ENCODE assay signal across 1 cellular context in the genomic region with DNA sequence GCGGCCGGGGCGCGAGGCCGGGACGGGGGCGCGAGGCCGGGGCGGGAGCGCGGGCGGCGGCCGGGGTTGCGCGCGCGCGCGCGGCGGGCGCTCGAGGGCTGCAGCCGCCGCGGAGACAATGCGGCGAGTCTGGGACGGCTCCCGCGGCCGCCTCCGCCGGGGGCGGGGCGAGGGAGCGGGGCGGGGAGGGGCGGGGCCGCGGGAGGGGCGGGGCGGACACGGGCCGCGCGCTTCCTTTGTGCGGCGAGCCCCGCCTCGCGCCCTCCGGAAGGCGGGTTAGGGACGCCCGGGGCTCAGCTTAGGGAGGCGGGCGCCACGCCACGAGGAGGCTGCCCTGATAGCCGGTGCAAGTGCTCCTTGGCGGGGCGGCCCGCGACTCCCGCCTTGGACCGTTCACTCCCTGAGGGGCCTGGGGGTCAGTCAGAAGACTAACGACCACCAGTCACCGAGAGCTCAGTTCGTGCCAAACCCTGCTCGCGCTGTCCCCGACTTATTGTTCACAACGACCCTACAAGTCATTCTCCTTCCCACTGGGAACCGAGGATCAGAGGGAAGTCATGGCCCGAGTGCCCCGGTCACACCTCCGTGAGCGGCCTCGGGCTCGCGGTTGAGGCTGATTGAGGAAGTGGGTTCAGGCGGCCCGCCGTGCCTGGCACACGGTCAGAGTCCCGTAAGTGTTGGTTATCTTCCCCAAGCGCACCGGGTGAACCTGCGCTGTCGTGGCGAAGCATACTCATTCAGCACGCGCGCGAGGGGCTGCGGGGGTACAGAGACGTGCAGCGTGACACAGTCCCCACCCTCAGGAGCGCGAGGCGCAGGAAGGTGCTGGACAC.
A peak's percentile ranks its signal among the peaks of the same experiment; 100 is the strongest.
TF ChIP-seq lines count a peak whose summit lies in the region.

No MANE protein-coding gene starts in this region.

TF ChIP-seq in HEK293, 187 proteins besides CTCF, POLR2A, EP300 and RAD21 (continued from another document):
- TF ChIP-seq, protein P1, sequence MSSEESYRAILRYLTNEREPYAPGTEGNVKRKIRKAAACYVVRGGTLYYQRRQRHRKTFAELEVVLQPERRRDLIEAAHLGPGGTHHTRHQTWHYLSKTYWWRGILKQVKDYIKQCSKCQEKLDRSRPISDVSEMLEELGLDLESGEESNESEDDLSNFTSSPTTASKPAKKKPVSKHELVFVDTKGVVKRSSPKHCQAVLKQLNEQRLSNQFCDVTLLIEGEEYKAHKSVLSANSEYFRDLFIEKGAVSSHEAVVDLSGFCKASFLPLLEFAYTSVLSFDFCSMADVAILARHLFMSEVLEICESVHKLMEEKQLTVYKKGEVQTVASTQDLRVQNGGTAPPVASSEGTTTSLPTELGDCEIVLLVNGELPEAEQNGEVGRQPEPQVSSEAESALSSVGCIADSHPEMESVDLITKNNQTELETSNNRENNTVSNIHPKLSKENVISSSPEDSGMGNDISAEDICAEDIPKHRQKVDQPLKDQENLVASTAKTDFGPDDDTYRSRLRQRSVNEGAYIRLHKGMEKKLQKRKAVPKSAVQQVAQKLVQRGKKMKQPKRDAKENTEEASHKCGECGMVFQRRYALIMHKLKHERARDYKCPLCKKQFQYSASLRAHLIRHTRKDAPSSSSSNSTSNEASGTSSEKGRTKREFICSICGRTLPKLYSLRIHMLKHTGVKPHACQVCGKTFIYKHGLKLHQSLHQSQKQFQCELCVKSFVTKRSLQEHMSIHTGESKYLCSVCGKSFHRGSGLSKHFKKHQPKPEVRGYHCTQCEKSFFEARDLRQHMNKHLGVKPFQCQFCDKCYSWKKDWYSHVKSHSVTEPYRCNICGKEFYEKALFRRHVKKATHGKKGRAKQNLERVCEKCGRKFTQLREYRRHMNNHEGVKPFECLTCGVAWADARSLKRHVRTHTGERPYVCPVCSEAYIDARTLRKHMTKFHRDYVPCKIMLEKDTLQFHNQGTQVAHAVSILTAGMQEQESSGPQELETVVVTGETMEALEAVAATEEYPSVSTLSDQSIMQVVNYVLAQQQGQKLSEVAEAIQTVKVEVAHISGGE (tag by site-specific recombination; conservative IDR thresholded peaks at IDR 0.05; ENCODE audit: low read depth) = peak; percentile 38
- TF ChIP-seq ZNF792 (tag by site-specific recombination; IDR thresholded peaks at IDR 0.05) (no peak), ZNF114 (tag by site-specific recombination; IDR thresholded peaks at IDR 0.05) (no peak), ZNF19 (tag by site-specific recombination; IDR thresholded peaks at IDR 0.05; ENCODE audit: low read depth) (no peak), ZNF670 (tag by site-specific recombination; IDR thresholded peaks at IDR 0.05; ENCODE audit: low read depth) (no peak), ZNF350 (tag by site-specific recombination; IDR thresholded peaks at IDR 0.05) (no peak), ZNF184 (tag by site-specific recombination; IDR thresholded peaks at IDR 0.05) (0 out of 2 replicates have a peak, but pooled peaks have one; percentile 13), ZNF174 (tag by site-specific recombination; IDR thresholded peaks at IDR 0.05) (no peak), ZNF266 (tag by site-specific recombination; IDR thresholded peaks at IDR 0.05; ENCODE audit: low read depth) (no peak), REPIN1 (tag by site-specific recombination; IDR thresholded peaks at IDR 0.05; ENCODE audit: low read depth) (0 out of 2 replicates have a peak, but pooled peaks have one; percentile 76), TCF7L2 (IDR thresholded peaks at IDR 0.05; ENCODE audit: borderline replicate concordance, low read depth, low read length) (no peak), GLI2 (tag by site-specific recombination; IDR thresholded peaks at IDR 0.05; ENCODE audit: borderline replicate concordance, low read depth) (no peak), ZSCAN16 (tag by site-specific recombination; IDR thresholded peaks at IDR 0.05) (no peak), ZBTB48 (tag by site-specific recombination; IDR thresholded peaks at IDR 0.05) (peak; percentile 98), ZNF560 (tag by site-specific recombination; IDR thresholded peaks at IDR 0.05; ENCODE audit: borderline replicate concordance) (no peak), ZNF423 (tag by site-specific recombination; IDR thresholded peaks at IDR 0.05) (no peak), KLF9 (tag by site-specific recombination; IDR thresholded peaks at IDR 0.05; ENCODE audit: low read depth) (peak; percentile 76), ZBTB21 (tag by site-specific recombination; IDR thresholded peaks at IDR 0.05) (no peak), HOXA7 (CRISPR knock-in tag; IDR thresholded peaks at IDR 0.05; ENCODE audit: borderline replicate concordance) (no peak), ZNF623 (tag by site-specific recombination; IDR thresholded peaks at IDR 0.05) (0 out of 2 replicates have a peak, but pooled peaks have one; percentile 5), ZNF10 (tag by site-specific recombination; IDR thresholded peaks at IDR 0.05) (no peak), ZIC2 (tag by site-specific recombination; IDR thresholded peaks at IDR 0.05) (peak; percentile 61), KLF8 (tag by site-specific recombination; IDR thresholded peaks at IDR 0.05) (peak; percentile 81), MYNN (tag by site-specific recombination; IDR thresholded peaks at IDR 0.05; ENCODE audit: borderline replicate concordance) (no peak), ZNF521 (tag by site-specific recombination; IDR thresholded peaks at IDR 0.05) (no peak)
- TF ChIP-seq, protein P2, sequence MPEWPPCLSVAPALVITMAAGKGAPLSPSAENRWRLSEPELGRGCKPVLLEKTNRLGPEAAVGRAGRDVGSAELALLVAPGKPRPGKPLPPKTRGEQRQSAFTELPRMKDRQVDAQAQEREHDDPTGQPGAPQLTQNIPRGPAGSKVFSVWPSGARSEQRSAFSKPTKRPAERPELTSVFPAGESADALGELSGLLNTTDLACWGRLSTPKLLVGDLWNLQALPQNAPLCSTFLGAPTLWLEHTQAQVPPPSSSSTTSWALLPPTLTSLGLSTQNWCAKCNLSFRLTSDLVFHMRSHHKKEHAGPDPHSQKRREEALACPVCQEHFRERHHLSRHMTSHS (tag by site-specific recombination; IDR thresholded peaks at IDR 0.05) = no peak
- TF ChIP-seq, protein P3, sequence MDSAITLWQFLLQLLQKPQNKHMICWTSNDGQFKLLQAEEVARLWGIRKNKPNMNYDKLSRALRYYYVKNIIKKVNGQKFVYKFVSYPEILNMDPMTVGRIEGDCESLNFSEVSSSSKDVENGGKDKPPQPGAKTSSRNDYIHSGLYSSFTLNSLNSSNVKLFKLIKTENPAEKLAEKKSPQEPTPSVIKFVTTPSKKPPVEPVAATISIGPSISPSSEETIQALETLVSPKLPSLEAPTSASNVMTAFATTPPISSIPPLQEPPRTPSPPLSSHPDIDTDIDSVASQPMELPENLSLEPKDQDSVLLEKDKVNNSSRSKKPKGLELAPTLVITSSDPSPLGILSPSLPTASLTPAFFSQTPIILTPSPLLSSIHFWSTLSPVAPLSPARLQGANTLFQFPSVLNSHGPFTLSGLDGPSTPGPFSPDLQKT (IDR thresholded peaks at IDR 0.05; ENCODE audit: borderline replicate concordance, low read depth, low read length) = no peak
- TF ChIP-seq, protein P4, sequence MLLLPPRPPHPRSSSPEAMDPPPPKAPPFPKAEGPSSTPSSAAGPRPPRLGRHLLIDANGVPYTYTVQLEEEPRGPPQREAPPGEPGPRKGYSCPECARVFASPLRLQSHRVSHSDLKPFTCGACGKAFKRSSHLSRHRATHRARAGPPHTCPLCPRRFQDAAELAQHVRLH (tag by site-specific recombination; IDR thresholded peaks at IDR 0.05) = peak; percentile 9; the same call in 1 of the 2 replicates
- TF ChIP-seq, protein P5, sequence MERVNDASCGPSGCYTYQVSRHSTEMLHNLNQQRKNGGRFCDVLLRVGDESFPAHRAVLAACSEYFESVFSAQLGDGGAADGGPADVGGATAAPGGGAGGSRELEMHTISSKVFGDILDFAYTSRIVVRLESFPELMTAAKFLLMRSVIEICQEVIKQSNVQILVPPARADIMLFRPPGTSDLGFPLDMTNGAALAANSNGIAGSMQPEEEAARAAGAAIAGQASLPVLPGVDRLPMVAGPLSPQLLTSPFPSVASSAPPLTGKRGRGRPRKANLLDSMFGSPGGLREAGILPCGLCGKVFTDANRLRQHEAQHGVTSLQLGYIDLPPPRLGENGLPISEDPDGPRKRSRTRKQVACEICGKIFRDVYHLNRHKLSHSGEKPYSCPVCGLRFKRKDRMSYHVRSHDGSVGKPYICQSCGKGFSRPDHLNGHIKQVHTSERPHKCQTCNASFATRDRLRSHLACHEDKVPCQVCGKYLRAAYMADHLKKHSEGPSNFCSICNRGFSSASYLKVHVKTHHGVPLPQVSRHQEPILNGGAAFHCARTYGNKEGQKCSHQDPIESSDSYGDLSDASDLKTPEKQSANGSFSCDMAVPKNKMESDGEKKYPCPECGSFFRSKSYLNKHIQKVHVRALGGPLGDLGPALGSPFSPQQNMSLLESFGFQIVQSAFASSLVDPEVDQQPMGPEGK (tag by site-specific recombination; IDR thresholded peaks at IDR 0.05) = peak; percentile 87
- TF ChIP-seq, protein P6, sequence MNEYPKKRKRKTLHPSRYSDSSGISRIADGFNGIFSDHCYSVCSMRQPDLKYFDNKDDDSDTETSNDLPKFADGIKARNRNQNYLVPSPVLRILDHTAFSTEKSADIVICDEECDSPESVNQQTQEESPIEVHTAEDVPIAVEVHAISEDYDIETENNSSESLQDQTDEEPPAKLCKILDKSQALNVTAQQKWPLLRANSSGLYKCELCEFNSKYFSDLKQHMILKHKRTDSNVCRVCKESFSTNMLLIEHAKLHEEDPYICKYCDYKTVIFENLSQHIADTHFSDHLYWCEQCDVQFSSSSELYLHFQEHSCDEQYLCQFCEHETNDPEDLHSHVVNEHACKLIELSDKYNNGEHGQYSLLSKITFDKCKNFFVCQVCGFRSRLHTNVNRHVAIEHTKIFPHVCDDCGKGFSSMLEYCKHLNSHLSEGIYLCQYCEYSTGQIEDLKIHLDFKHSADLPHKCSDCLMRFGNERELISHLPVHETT (tag by site-specific recombination; IDR thresholded peaks at IDR 0.05) = peak; percentile 56; the same call in 1 of the 2 replicates
